ENCODE assay signal across 8 cellular contexts in the genomic region with DNA sequence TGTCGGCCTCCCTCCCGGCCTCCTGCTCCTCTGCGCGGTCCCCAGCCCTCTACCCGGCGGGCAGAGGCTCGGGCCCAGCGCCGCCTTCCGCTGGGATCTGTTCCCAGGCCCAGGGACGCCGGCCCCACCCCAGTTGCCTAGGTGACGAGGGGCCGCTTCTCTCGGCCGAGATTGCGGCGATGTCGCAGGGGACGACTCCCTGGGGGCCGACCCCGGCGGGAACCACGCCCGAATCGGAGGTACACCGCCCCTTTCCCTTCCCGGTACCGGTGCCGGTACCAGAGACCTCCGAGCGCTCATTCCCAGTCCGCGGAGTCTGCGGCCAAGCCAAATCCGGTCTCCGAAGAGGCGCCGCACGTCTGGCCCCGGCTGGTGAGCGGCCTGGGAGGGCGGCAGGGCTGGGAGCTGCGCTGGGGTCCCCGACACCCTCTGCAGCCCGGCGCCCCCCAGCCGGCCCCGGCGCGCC. TPM values are rescaled to one million over a fixed set of nuclear protein-coding genes. Genes with fewer than 3 reads are reported as not detected.
A peak's percentile ranks its signal among the peaks of the same experiment; 100 is the strongest.
DNase-seq lines count a peak whose midpoint lies in the region; ATAC-seq and TF ChIP-seq lines count a peak whose summit lies in the region.

A gene with protein sequence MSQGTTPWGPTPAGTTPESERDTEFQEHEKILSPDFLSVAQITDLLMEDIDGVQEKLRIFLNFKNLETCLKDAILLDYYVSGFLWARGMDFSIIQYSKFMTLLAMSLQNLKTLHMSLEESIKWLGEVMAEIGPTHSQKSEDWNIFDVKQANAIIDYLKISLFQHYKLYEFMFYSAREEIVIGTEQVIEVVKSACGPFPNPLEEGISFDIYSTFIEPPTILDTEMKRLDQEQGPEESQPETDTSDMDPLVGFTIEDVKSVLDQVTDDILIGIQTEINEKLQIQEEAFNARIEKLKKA (plus strand): TSS at position 136 of the 466 bp plus-strand sequence. CDS start 44 bp downstream, at position 180.

- H3K27ac Mint-ChIP-seq in effector memory CD8-positive, alpha-beta T cell: no peak within 1 kb of the TSS

- WGBS in ovary, 3 donors: 0 to 2% (median 1%) methylated on average over 34 to 51 of the region's 51 CpGs

- H3K4me3 Mint-ChIP-seq in effector memory CD8-positive, alpha-beta T cell: no peak within 1 kb of the TSS

- H3K9me3 ChIP-seq in HUES6 (ENCODE audit: control insufficient read depth, insufficient read depth, low read depth, low read length) (no peaks in the 10 kb centered on the region), left ventricle myocardium inferior (replicated peaks) (no peaks in the 10 kb centered on the region), ovary (no peaks in the 10 kb centered on the region)

- peak within 1 kb of the TSS; percentile 34 for H3K9ac ChIP-seq in HUES6 (ENCODE audit: low read length)

- DNase-seq in amniotic epithelial cell (ENCODE audit: low read depth) (peak; percentile 57), left ventricle myocardium inferior (peak; percentile 63), ovary (peak; percentile 36 to 65 (median 53)), NCI-H1436 (lab: John Stamatoyannopoulos, UW) (no peak)
- DNase-seq in effector memory CD8-positive, alpha-beta T cell: no peak

- H3K27ac ChIP-seq in HUES6 (ENCODE audit: low read depth, low read length): no peak within 1 kb of the TSS
- peak within 1 kb of the TSS; percentile 77 for H3K27ac ChIP-seq in left ventricle myocardium inferior (replicated peaks)
- H3K27ac ChIP-seq in ovary: no peak within 1 kb of the TSS

- H3K4me1 ChIP-seq in HUES6 (ENCODE audit: control insufficient read depth, insufficient read depth, low read length) (no peaks in the 10 kb centered on the region), left ventricle myocardium inferior (peaks cover 13% of the 10 kb centered on the region), ovary (ENCODE audit: insufficient read depth) (peaks cover 2% of the 10 kb centered on the region)

- no peak for TF ChIP-seq POLR2A in ovary (IDR thresholded peaks at IDR 0.05)

- H3K27me3 Mint-ChIP-seq in effector memory CD8-positive, alpha-beta T cell: peaks cover 0 to 14% of the 10 kb centered on the region in 2 donors

- H3K4me3 ChIP-seq in HUES6 (ENCODE audit: low read depth, low read length): peak within 1 kb of the TSS; percentile 79
- peak within 1 kb of the TSS; percentile 67 for H3K4me3 ChIP-seq in left ventricle myocardium inferior
- peak within 1 kb of the TSS; percentile 53 for H3K4me3 ChIP-seq in ovary

- H3K9me3 Mint-ChIP-seq in effector memory CD8-positive, alpha-beta T cell: no peaks in the 10 kb centered on the region

- no peak for ATAC-seq in HG03097 (IDR thresholded peaks at IDR 0.05; ENCODE audit: low FRiP score, unreplicated experiment)
- ATAC-seq in GM21717 (IDR thresholded peaks at IDR 0.05; ENCODE audit: unreplicated experiment): no peak
- ATAC-seq in effector memory CD8-positive, alpha-beta T cell (replicated peaks): no peak

- TF ChIP-seq CTCF in left ventricle myocardium inferior (IDR thresholded peaks at IDR 0.05; ENCODE audit: borderline replicate concordance) (peak; percentile 25), ovary (IDR thresholded peaks at IDR 0.05) (no peak)

- intact Hi-C loops in left ventricle myocardium inferior (cut with micrococcal nuclease) (no loop called here), ovary (cut with DNase I) (no loop called here)

- H3K27me3 ChIP-seq in HUES6 (ENCODE audit: control insufficient read depth, insufficient read depth, low read length) (peaks cover 8% of the 10 kb centered on the region; the same call in 1 of the 2 replicates), left ventricle myocardium inferior (ENCODE audit: low read depth) (peaks cover 24% of the 10 kb centered on the region), ovary (no peaks in the 10 kb centered on the region)

- H3K4me1 Mint-ChIP-seq in effector memory CD8-positive, alpha-beta T cell (ENCODE audit: low read depth in 2 of 2): no peaks in the 10 kb centered on the region

- H3K36me3 Mint-ChIP-seq in effector memory CD8-positive, alpha-beta T cell (ENCODE audit: insufficient read depth): no peaks in the 10 kb centered on the region

- H3K36me3 ChIP-seq in HUES6 (ENCODE audit: control insufficient read depth, insufficient read depth, low read length): no peaks in the 10 kb centered on the region
- H3K36me3 ChIP-seq in left ventricle myocardium inferior: no peaks in the 10 kb centered on the region
- no peaks in the 10 kb centered on the region for H3K36me3 ChIP-seq in ovary

- TF ChIP-seq EP300 in ovary (IDR thresholded peaks at IDR 0.05): no peak

RNA-seq across cellular contexts. Expression of the gene that starts here (rescaled TPM):
- total RNA-seq in left ventricle myocardium inferior (not detected), ovary (10 to 100 TPM in 1 of 7 donors, 1 to 10 TPM in 1, under 1 TPM in 5; 0.15 to 10.1 (median 0.55) TPM)
- under 1 TPM; 0.38 to 0.84 TPM for polyA plus RNA-seq in ovary

Comparison
In these comparisons a context has a peak if more than half of its experiments do, and no peak if none do; other contexts are left out.
1. Peak in DNase-seq, H3K4me3 ChIP-seq and H3K27ac ChIP-seq in left ventricle myocardium inferior; RNA of the gene not detected or under 1 TPM.
2. DNase-seq: peak in amniotic epithelial cell (single experiment) and ovary (5 of 5); none in NCI-H1436 (single experiment) and effector memory CD8-positive, alpha-beta T cell (0 of 3).
3. Peak in every context shown above with its lines, with median percentiles within 50 percentile points of each other: H3K4me3 ChIP-seq.